19 cellular contexts compared by ENCODE assay signal in the genomic region with DNA sequence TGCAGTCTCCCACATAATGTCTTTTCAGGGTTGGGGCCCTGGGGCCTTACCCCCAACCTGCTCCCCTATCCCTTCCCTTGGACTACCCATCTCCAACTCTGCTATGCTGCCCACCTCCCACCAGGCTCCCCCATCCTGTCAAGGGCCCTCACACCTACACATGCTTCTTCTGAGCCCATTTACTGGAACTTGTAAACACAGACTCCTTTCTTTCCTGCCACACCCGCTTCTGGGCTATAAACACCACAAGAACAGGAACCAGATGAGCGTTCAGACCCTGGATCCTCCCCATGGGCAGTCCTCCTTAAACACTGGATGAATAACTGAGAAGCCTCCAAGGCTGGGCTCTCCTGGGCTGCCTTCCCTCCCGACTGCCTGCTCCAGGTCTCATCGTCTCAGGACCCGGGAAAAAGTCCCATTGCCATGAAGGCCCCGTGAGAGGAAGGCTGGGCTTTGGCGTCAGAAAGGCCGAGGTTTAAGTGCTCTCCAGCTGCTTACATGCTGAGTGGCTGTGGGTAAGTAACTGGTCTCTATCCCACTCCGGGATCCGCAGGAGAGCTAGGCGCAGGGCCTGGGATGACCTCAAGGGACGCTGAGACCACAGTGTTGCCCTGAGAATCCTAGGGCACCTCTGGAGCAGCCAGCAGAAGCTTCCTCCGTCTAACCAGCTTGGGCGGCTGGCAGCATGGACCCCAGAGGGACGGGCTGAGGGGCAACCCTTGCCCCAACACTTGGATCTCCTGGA. TPM values are rescaled to one million over a fixed set of nuclear protein-coding genes. Genes with fewer than 3 reads are reported as not detected.
DNase-seq lines count a peak whose midpoint lies in the region; ATAC-seq and TF ChIP-seq lines count a peak whose summit lies in the region.
"Had no signal": no experiment of that assay in that cellular context is flagged by ENCODE, and none has a peak within 500 bp of the region (broad histone marks: within the 10 kb centered on the region; RNA-seq: fewer than 3 reads in every experiment).

No MANE protein-coding gene starts in this region.

- POLR2A ChIA-PET in CD4-positive, alpha-beta memory T cell (lab: Charles Lee; ENCODE audit: partially characterized antibody): interaction anchor here (1.1 to 2.1 kb wide), 3 partner anchors 29 to 42 kb away, joined by 4 to 9 read pairs (median 6); no protein-coding TSS in a partner anchor

- H3K4me3 ChIP-seq in CD4-positive, alpha-beta memory T cell (ENCODE audit: low read length in 2 of 2): no peak overlapping the region
- H3K4me3 ChIP-seq in H7 (ENCODE audit: insufficient read depth, low read depth, low read length): no peak overlapping the region
- no peak overlapping the region for H3K4me3 ChIP-seq in lung
- H3K4me3 ChIP-seq: breast epithelium, pancreas, tibial nerve had no signal

- H3K4me3 Mint-ChIP-seq in CD4-positive, alpha-beta memory T cell: peak overlapping the region in 5 of 8 donors; percentile 18 to 76 (median 55)
- peak overlapping the region; percentile 74 for H3K4me3 Mint-ChIP-seq in activated T-helper 1 cell treated with anti-CD3 and anti-CD28 coated beads, Interleukin-12 subunit alpha, Interleukin-12 subunit beta, Interleukin-2, Interleukin-4 antibody, amounts not matched to agents 30 ng/mL and 10 ng/mL and 1 ng/mL, durations not matched to agents 14 hours and 24 hours and 36 hours
- H3K4me3 Mint-ChIP-seq: activated naive CD4-positive, alpha-beta T cell treated with anti-CD3 and anti-CD28 coated beads, Interleukin-2, amount 50 U/mL, for 24 hours; CD4-positive, CD25-positive, alpha-beta regulatory T cell had no signal

- H3K36me3 ChIP-seq in CD4-positive, alpha-beta memory T cell (ENCODE audit: insufficient read depth, low read length): no peaks in the 10 kb centered on the region
- H3K36me3 ChIP-seq in H7 (replicated peaks; ENCODE audit: control insufficient read depth, insufficient read depth, low read length) (no peaks in the 10 kb centered on the region), lung (ENCODE audit: control insufficient read depth in 2 of 2, insufficient read depth in 2 of 2, low read length in 2 of 2) (no peaks in the 10 kb centered on the region)
- H3K36me3 ChIP-seq: breast epithelium, pancreas, tibial nerve had no signal

- peak overlapping the region in 5 of 7 donors; percentile 2 to 81 (median 69) for H3K27ac Mint-ChIP-seq in CD4-positive, alpha-beta memory T cell
- peak overlapping the region; percentile 62 for H3K27ac Mint-ChIP-seq in activated T-helper 1 cell treated with anti-CD3 and anti-CD28 coated beads, Interleukin-12 subunit alpha, Interleukin-12 subunit beta, Interleukin-2, Interleukin-4 antibody, amounts not matched to agents 30 ng/mL and 10 ng/mL and 1 ng/mL, durations not matched to agents 14 hours and 24 hours and 36 hours
- H3K27ac Mint-ChIP-seq: activated naive CD4-positive, alpha-beta T cell treated with anti-CD3 and anti-CD28 coated beads, Interleukin-2, amount 50 U/mL, for 24 hours; CD4-positive, CD25-positive, alpha-beta regulatory T cell had no signal

- no peaks in the 10 kb centered on the region for H3K36me3 Mint-ChIP-seq in CD4-positive, alpha-beta memory T cell
- H3K36me3 Mint-ChIP-seq in activated T-helper 1 cell treated with anti-CD3 and anti-CD28 coated beads, Interleukin-12 subunit alpha, Interleukin-12 subunit beta, Interleukin-2, Interleukin-4 antibody, amounts not matched to agents 30 ng/mL and 10 ng/mL and 1 ng/mL, durations not matched to agents 14 hours and 24 hours and 36 hours (ENCODE audit: low read depth): no peaks in the 10 kb centered on the region
- H3K36me3 Mint-ChIP-seq: activated naive CD4-positive, alpha-beta T cell treated with anti-CD3 and anti-CD28 coated beads, Interleukin-2, amount 50 U/mL, for 24 hours; CD4-positive, CD25-positive, alpha-beta regulatory T cell had no signal

- intact Hi-C loops in CD4-positive, alpha-beta memory T cell (cut with micrococcal nuclease): no loop called here
- intact Hi-C loops in activated T-helper 1 cell treated with anti-CD3 and anti-CD28 coated beads, Interleukin-12 subunit alpha, Interleukin-12 subunit beta, Interleukin-2, Interleukin-4 antibody, amounts not matched to agents 30 ng/mL and 10 ng/mL and 1 ng/mL, durations not matched to agents 14 hours and 24 hours and 36 hours (cut with micrococcal nuclease): no loop called here

- TF ChIP-seq POLR2A in GM18505 (IDR thresholded peaks at IDR 0.05; ENCODE audit: borderline replicate concordance, extremely low read depth, insufficient read depth, insufficient read length): no peak

- no peaks in the 10 kb centered on the region for H3K4me1 ChIP-seq in CD4-positive, alpha-beta memory T cell (ENCODE audit: insufficient read depth, low read length)
- peaks cover 0 to 17% of the 10 kb centered on the region in 2 donors for H3K4me1 ChIP-seq in lung (ENCODE audit: control insufficient read depth in 2 of 2, insufficient read depth in 2 of 2, low read length in 2 of 2)
- H3K4me1 ChIP-seq: breast epithelium had no signal

- TF ChIP-seq CTCF in lung (IDR thresholded peaks at IDR 0.05; ENCODE audit: control extremely low read depth, extremely low read depth): no peak

- no peak for DNase-seq in CD4-positive, alpha-beta memory T cell
- DNase-seq in H7: peak; percentile 68
- DNase-seq in activated T-helper 1 cell treated with anti-CD3 and anti-CD28 coated beads, Interleukin-12 subunit alpha, Interleukin-12 subunit beta, Interleukin-2, Interleukin-4 antibody, amounts not matched to agents 30 ng/mL and 10 ng/mL and 1 ng/mL, durations not matched to agents 14 hours and 24 hours and 36 hours (ENCODE audit: low spot score): peak; percentile 8
- DNase-seq in lung (ENCODE audit: low spot score): no peak
- DNase-seq in hypothalamus (lab: John Stamatoyannopoulos, UW): no peak
- DNase-seq: activated CD8-positive, alpha-beta memory T cell treated with anti-CD3 and anti-CD28 coated beads, Interleukin-2, amount 50 U/mL, for 4 hours; CD4-positive, CD25-positive, alpha-beta regulatory T cell; effector memory CD4-positive, alpha-beta T cell; NCI-H2081 treated with DMSO at 0.1 percent for 48 hours; SIG-M5; stimulated activated CD4-positive, alpha-beta T cell treated with anti-CD3 and anti-CD28 coated beads, Interleukin-15, amount 100 ng/mL, for 24 hours had no signal

- no peaks in the 10 kb centered on the region for H3K27me3 Mint-ChIP-seq in CD4-positive, alpha-beta memory T cell
- H3K27me3 Mint-ChIP-seq in activated T-helper 1 cell treated with anti-CD3 and anti-CD28 coated beads, Interleukin-12 subunit alpha, Interleukin-12 subunit beta, Interleukin-2, Interleukin-4 antibody, amounts not matched to agents 30 ng/mL and 10 ng/mL and 1 ng/mL, durations not matched to agents 14 hours and 24 hours and 36 hours (ENCODE audit: insufficient read depth): peaks cover 2% of the 10 kb centered on the region
- H3K27me3 Mint-ChIP-seq: activated naive CD4-positive, alpha-beta T cell treated with anti-CD3 and anti-CD28 coated beads, Interleukin-2, amount 50 U/mL, for 24 hours had no signal

- WGBS in lung, 2 donors: 61 to 64% methylated on average over 15 of the region's 15 CpGs

- no peaks in the 10 kb centered on the region for H3K9me3 ChIP-seq in CD4-positive, alpha-beta memory T cell (ENCODE audit: control insufficient read depth in 1 of 2, low read length in 2 of 2)
- H3K9me3 ChIP-seq in lung (ENCODE audit: control insufficient read depth in 2 of 2, insufficient read depth in 1 of 2, low read length in 1 of 2): no peaks in the 10 kb centered on the region
- H3K9me3 ChIP-seq: breast epithelium, pancreas, tibial nerve had no signal

- CTCF ChIA-PET in CD4-positive, alpha-beta memory T cell (lab: Charles Lee; ENCODE audit: partially characterized antibody): interaction anchor here (0.8 to 19.4 kb wide), 4 partner anchors 15 to 40 kb away, joined by 3 to 341 read pairs (median 4); a partner anchor contains a TSS

- H3K4me1 Mint-ChIP-seq in CD4-positive, alpha-beta memory T cell: peaks cover 7 to 16% (median 10%) of the 10 kb centered on the region in 4 donors
- peaks cover 16% of the 10 kb centered on the region for H3K4me1 Mint-ChIP-seq in activated T-helper 1 cell treated with anti-CD3 and anti-CD28 coated beads, Interleukin-12 subunit alpha, Interleukin-12 subunit beta, Interleukin-2, Interleukin-4 antibody, amounts not matched to agents 30 ng/mL and 10 ng/mL and 1 ng/mL, durations not matched to agents 14 hours and 24 hours and 36 hours (ENCODE audit: low read depth)

- no peak overlapping the region for H3K27ac ChIP-seq in CD4-positive, alpha-beta memory T cell (ENCODE audit: low read depth, low read length)
- peak overlapping the region in 1 of 2 donors; percentile 28 for H3K27ac ChIP-seq in lung (ENCODE audit: low read depth in 1 of 2, low read length in 1 of 2)
- H3K27ac ChIP-seq: breast epithelium, pancreas, tibial nerve had no signal

- no peaks in the 10 kb centered on the region for H3K9me3 Mint-ChIP-seq in CD4-positive, alpha-beta memory T cell
- H3K9me3 Mint-ChIP-seq in activated T-helper 1 cell treated with anti-CD3 and anti-CD28 coated beads, Interleukin-12 subunit alpha, Interleukin-12 subunit beta, Interleukin-2, Interleukin-4 antibody, amounts not matched to agents 30 ng/mL and 10 ng/mL and 1 ng/mL, durations not matched to agents 14 hours and 24 hours and 36 hours: no peaks in the 10 kb centered on the region
- H3K9me3 Mint-ChIP-seq: activated naive CD4-positive, alpha-beta T cell treated with anti-CD3 and anti-CD28 coated beads, Interleukin-2, amount 50 U/mL, for 24 hours; CD4-positive, CD25-positive, alpha-beta regulatory T cell had no signal

- peak; percentile 27 for ATAC-seq in lung (ENCODE audit: insufficient read depth, low FRiP score)
- no peak for ATAC-seq in GM21423 (IDR thresholded peaks at IDR 0.05; ENCODE audit: unreplicated experiment)
- ATAC-seq in GM18505 (IDR thresholded peaks at IDR 0.05; ENCODE audit: unreplicated experiment): no peak
- ATAC-seq: pancreas had no signal

- H3K27me3 ChIP-seq in CD4-positive, alpha-beta memory T cell (ENCODE audit: insufficient read depth, low read length): no peaks in the 10 kb centered on the region
- H3K27me3 ChIP-seq in H7 (ENCODE audit: control insufficient read depth, insufficient read depth, low read length) (no peaks in the 10 kb centered on the region; the same call in 1 of the 2 replicates), lung (ENCODE audit: control insufficient read depth, insufficient read depth) (no peaks in the 10 kb centered on the region)
- H3K27me3 ChIP-seq: breast epithelium, pancreas, tibial nerve had no signal

RNA-seq across cellular contexts. Expression of a gene that starts 15.6 kb away (rescaled TPM):
- not detected for total RNA-seq in CD4-positive, alpha-beta memory T cell
- not detected for polyA plus RNA-seq in CD4-positive, alpha-beta memory T cell
- not detected in 2 replicates for total RNA-seq in H7 (2014; rRNA removed; shearing (Covaris generic))
- total RNA-seq in activated T-helper 1 cell treated with anti-CD3 and anti-CD28 coated beads, Interleukin-12 subunit alpha, Interleukin-12 subunit beta, Interleukin-2, Interleukin-4 antibody, amounts not matched to agents 30 ng/mL and 10 ng/mL and 1 ng/mL, durations not matched to agents 14 hours and 24 hours and 36 hours: not detected in 2 replicates
- under 1 TPM in 1 of 2 donors, not detected in 1; 0.20 TPM for total RNA-seq in lung
- under 1 TPM in 1 of 2 donors, not detected in 1; 0.02 TPM for polyA plus RNA-seq in lung
- total RNA-seq: CD4-positive, CD25-positive, alpha-beta regulatory T cell; HT-29; M059J had no signal
- polyA plus RNA-seq: CD4-positive, CD25-positive, alpha-beta regulatory T cell had no signal

RNA-seq across cellular contexts. Expression of a gene that starts 54.0 kb away (rescaled TPM):
- total RNA-seq in CD4-positive, alpha-beta memory T cell: 1 to 10 TPM in 1 of 2 experiments, under 1 TPM in 1; 0.87 to 1.2 TPM
- polyA plus RNA-seq in CD4-positive, alpha-beta memory T cell: under 1 TPM; 0.22 to 0.77 TPM
- total RNA-seq in H7 (2014; rRNA removed; shearing (Covaris generic)): 1.0 and 3.9 TPM in 2 replicates
- 0.23 TPM in 1 of 2 replicates, not detected in the other for total RNA-seq in activated T-helper 1 cell treated with anti-CD3 and anti-CD28 coated beads, Interleukin-12 subunit alpha, Interleukin-12 subunit beta, Interleukin-2, Interleukin-4 antibody, amounts not matched to agents 30 ng/mL and 10 ng/mL and 1 ng/mL, durations not matched to agents 14 hours and 24 hours and 36 hours
- total RNA-seq in lung: 100 to 1,000 TPM; 157 to 200 TPM
- polyA plus RNA-seq in lung: 10 to 100 TPM; 88.7 to 97.2 TPM
- total RNA-seq: CD4-positive, CD25-positive, alpha-beta regulatory T cell; HT-29; M059J had no signal

Comparison
In these comparisons a context has a peak if more than half of its experiments do, and no peak if none do; other contexts are left out.
1. DNase-seq: peak in H7 (single experiment) and activated T-helper 1 cell treated with anti-CD3 and anti-CD28 coated beads, Interleukin-12 subunit alpha, Interleukin-12 subunit beta, Interleukin-2, Interleukin-4 antibody, amounts not matched to agents 30 ng/mL and 10 ng/mL and 1 ng/mL, durations not matched to agents 14 hours and 24 hours and 36 hours (single experiment); none in CD4-positive, alpha-beta memory T cell (0 of 5), lung (single experiment) and hypothalamus (0 of 51).
2. RNA of a gene that starts 54.0 kb away (total RNA-seq): 157 to 200 TPM in lung; 0.87 to 1.2 TPM in CD4-positive, alpha-beta memory T cell, 1.0 to 3.9 TPM in H7 and 0.23 TPM in activated T-helper 1 cell treated with anti-CD3 and anti-CD28 coated beads, Interleukin-12 subunit alpha, Interleukin-12 subunit beta, Interleukin-2, Interleukin-4 antibody, amounts not matched to agents 30 ng/mL and 10 ng/mL and 1 ng/mL, durations not matched to agents 14 hours and 24 hours and 36 hours; every median in the first group is over 10 times any median in the second.